Comparison of ENCODE assay signal across 8 cellular contexts in genomic region chr22:38314140-38314991, GRCh38. TPM values are rescaled to one million over a fixed set of nuclear protein-coding genes. Genes with fewer than 3 reads are reported as not detected.
DNase-seq lines count a peak whose midpoint lies in the region; ATAC-seq and TF ChIP-seq lines count a peak whose summit lies in the region.

No MANE protein-coding gene starts in this region.

- ATAC-seq in Right ventricle myocardium superior (ENCODE audit: poor library complexity) (no peak), memory B cell (ENCODE audit: low read depth) (no peak), HG02852 (IDR thresholded peaks at IDR 0.05; ENCODE audit: unreplicated experiment) (no peak)

- H3K36me3 Mint-ChIP-seq in brain (peaks cover 36% of the 10 kb centered on the region), memory B cell (no peaks in the 10 kb centered on the region)

- TF ChIP-seq POLR2A in uterus (IDR thresholded peaks at IDR 0.05), result no peak

- intact Hi-C loops in Right ventricle myocardium superior (cut with DNase I), result no loop called here
- intact Hi-C loops in uterus (cut with DNase I; ENCODE audit: low total_unique reads), result no loop called here

- H3K4me1 Mint-ChIP-seq in brain, result peaks cover 85% of the 10 kb centered on the region
- H3K4me1 Mint-ChIP-seq in memory B cell, result peaks cover 56% of the 10 kb centered on the region

- H3K4me3 Mint-ChIP-seq in brain (peak overlapping the region; percentile 91 to 98 (median 96)), memory B cell (peak overlapping the region; percentile 83)

- H3K27ac ChIP-seq in cardiac muscle cell (peak overlapping the region; percentile 99), uterus (peak overlapping the region; percentile 98 to 99)

- H3K27ac Mint-ChIP-seq in brain (peak overlapping the region; percentile 97 to 99 (median 99)), memory B cell (peak overlapping the region; percentile 95)

- TF ChIP-seq CTCF in cardiac muscle cell (IDR thresholded peaks at IDR 0.05; ENCODE audit: low read depth, low read length) (no peak), brain (conservative IDR thresholded peaks at IDR 0.05) (no peak), uterus (IDR thresholded peaks at IDR 0.05) (no peak)

- H3K27me3 ChIP-seq in cardiac muscle cell (no peaks in the 10 kb centered on the region), uterus (no peaks in the 10 kb centered on the region)

- H3K9me3 ChIP-seq in cardiac muscle cell (ENCODE audit: low read depth) (no peaks in the 10 kb centered on the region), uterus (no peaks in the 10 kb centered on the region)

- H3K9me3 Mint-ChIP-seq in brain (no peaks in the 10 kb centered on the region), memory B cell (no peaks in the 10 kb centered on the region)

- peaks cover 10% of the 10 kb centered on the region for H3K27me3 Mint-ChIP-seq in brain
- no peaks in the 10 kb centered on the region for H3K27me3 Mint-ChIP-seq in memory B cell

- H3K4me3 ChIP-seq in cardiac muscle cell, result peak overlapping the region; percentile 90
- peak overlapping the region; percentile 71 to 73 for H3K4me3 ChIP-seq in uterus

- DNase-seq in cardiac muscle cell (ENCODE audit: low read depth in 1 of 2, low spot score in 1 of 2), result peak in 1 of 2 donors; percentile 47
- DNase-seq in Right ventricle myocardium superior, result no peak
- DNase-seq in memory B cell (ENCODE audit: low spot score in 2 of 2), result peak in 1 of 2 donors; percentile 37
- no peak for DNase-seq in uterus
- no peak for DNase-seq in NCI-H187 (lab: John Stamatoyannopoulos, UW)
- DNase-seq in activated gamma-delta T cell (lab: John Stamatoyannopoulos, UW), result no peak

- H3K36me3 ChIP-seq in cardiac muscle cell, result peaks cover 7% of the 10 kb centered on the region
- H3K36me3 ChIP-seq in uterus, result no peaks in the 10 kb centered on the region

- H3K4me1 ChIP-seq in cardiac muscle cell (ENCODE audit: low read depth), result peaks cover 25% of the 10 kb centered on the region
- H3K4me1 ChIP-seq in uterus, result peaks cover 5 to 29% of the 10 kb centered on the region in 2 donors

RNA-seq across cellular contexts. Expression of gene CSNK1E, which starts 2.9 kb away (rescaled TPM):
- total RNA-seq in cardiac muscle cell (198 and 262 TPM in 2 replicates), Right ventricle myocardium superior (65.7 TPM), uterus (100 to 1,000 TPM in 2 of 4 donors, 10 to 100 TPM in 2; 22.1 to 171 (median 100) TPM)
- polyA plus RNA-seq in cardiac muscle cell (179 and 193 TPM in 2 replicates), brain (ENCODE audit: insufficient read depth, low read depth, low replicate concordance) (162 TPM)

RNA-seq across cellular contexts. Expression of gene TMEM184B, which starts 41.6 kb away (rescaled TPM):
- total RNA-seq in cardiac muscle cell, result 65.7 and 70.3 TPM in 2 replicates
- 59.6 and 68.8 TPM in 2 replicates for polyA plus RNA-seq in cardiac muscle cell
- 42.2 TPM for total RNA-seq in Right ventricle myocardium superior
- polyA plus RNA-seq in brain (ENCODE audit: insufficient read depth, low read depth, low replicate concordance), result 97.3 TPM
- 10 to 100 TPM; 31.7 to 70.4 (median 50.7) TPM for total RNA-seq in uterus
